7 cellular contexts compared by ENCODE assay signal in genomic region chr9:128275198-128276007, GRCh38. TPM values are rescaled to one million over a fixed set of nuclear protein-coding genes. Genes with fewer than 3 reads are reported as not detected.
DNase-seq lines count a peak whose midpoint lies in the region; ATAC-seq and TF ChIP-seq lines count a peak whose summit lies in the region.

Gene GOLGA2, minus strand, starts transcription at chr9:128276007. Its CDS starts 31 bp downstream, at chr9:128275976.

- no peak for TF ChIP-seq CTCF in GM10266 (IDR thresholded peaks at IDR 0.05; ENCODE audit: control insufficient read depth, insufficient read depth, low read depth, missing control alignments)
- TF ChIP-seq CTCF in HL-60 (IDR thresholded peaks at IDR 0.05; ENCODE audit: insufficient read depth, low read length) = no peak
- TF ChIP-seq CTCF in osteoblast (IDR thresholded peaks at IDR 0.05; ENCODE audit: extremely low read depth, low read depth, low read length) = no peak

- H3K79me2 ChIP-seq in osteoblast (ENCODE audit: insufficient read depth, low read length) = peaks cover 67% of the 10 kb centered on the region

- H2AFZ ChIP-seq in osteoblast (ENCODE audit: low read length) = peak within 1 kb of the TSS; percentile 96

- peak within 1 kb of the TSS; percentile 98 for H3K4me2 ChIP-seq in osteoblast (ENCODE audit: insufficient read depth, low read length)

- H3K9me3 ChIP-seq in osteoblast (ENCODE audit: low read depth, low read length) = no peaks in the 10 kb centered on the region

- H3K36me3 ChIP-seq in osteoblast (ENCODE audit: insufficient read depth, low read length) = peaks cover 32% of the 10 kb centered on the region

- H3K9me3 Mint-ChIP-seq in activated T-helper 17 cell treated with anti-CD3 and anti-CD28 coated beads, Interleukin-2, amount 50 U/mL, for 72 hours = no peaks in the 10 kb centered on the region

- H3K27ac Mint-ChIP-seq in activated T-helper 17 cell treated with anti-CD3 and anti-CD28 coated beads, Interleukin-2, amount 50 U/mL, for 72 hours = peak within 1 kb of the TSS; percentile 100

- H3K4me1 Mint-ChIP-seq in activated T-helper 17 cell treated with anti-CD3 and anti-CD28 coated beads, Interleukin-2, amount 50 U/mL, for 72 hours = peaks cover 27% of the 10 kb centered on the region

- H3K4me1 ChIP-seq in osteoblast (ENCODE audit: insufficient read depth, low read length) = peaks cover 22% of the 10 kb centered on the region

- peak within 1 kb of the TSS; percentile 96 for H3K4me3 ChIP-seq in HL-60 (replicated peaks; ENCODE audit: insufficient read depth, low read length)
- peak within 1 kb of the TSS; percentile 79 for H3K4me3 ChIP-seq in osteoblast (ENCODE audit: insufficient read depth, low read length)

- peak; percentile 40 for ATAC-seq in GM21381 (IDR thresholded peaks at IDR 0.05; ENCODE audit: unreplicated experiment)
- peak; percentile 68 for ATAC-seq in activated T-helper 17 cell treated with anti-CD3 and anti-CD28 coated beads, Interleukin-2, amount 50 U/mL, for 72 hours (replicated peaks)

- DNase-seq in GM10266 (ENCODE audit: extremely low spot score) = peak; percentile 81
- peak in 1 of 2 experiments; percentile 37 for DNase-seq in HL-60 (ENCODE audit: low read depth in 1 of 2, low spot score in 1 of 2)
- DNase-seq in glomerular visceral epithelial cell (ENCODE audit: extremely low spot score) = peak; percentile 22
- peak; percentile 95 for DNase-seq in osteoblast (ENCODE audit: insufficient read length, low spot score, missing footprints)
- no peak for DNase-seq in superior temporal gyrus (ENCODE audit: extremely low spot score)

- H3K4me3 Mint-ChIP-seq in activated T-helper 17 cell treated with anti-CD3 and anti-CD28 coated beads, Interleukin-2, amount 50 U/mL, for 72 hours = peak within 1 kb of the TSS; percentile 99

- H3K27me3 ChIP-seq in HL-60 (ENCODE audit: insufficient read depth, poor library complexity, severe bottlenecking) (no peaks in the 10 kb centered on the region), osteoblast (ENCODE audit: insufficient read depth, low read length) (no peaks in the 10 kb centered on the region)

- H3K36me3 Mint-ChIP-seq in activated T-helper 17 cell treated with anti-CD3 and anti-CD28 coated beads, Interleukin-2, amount 50 U/mL, for 72 hours (ENCODE audit: low read depth) = peaks cover 51% of the 10 kb centered on the region

- H3K27ac ChIP-seq in HL-60 (replicated peaks) = peak within 1 kb of the TSS; percentile 66
- H3K27ac ChIP-seq in osteoblast (ENCODE audit: low read depth, low read length) = peak within 1 kb of the TSS; percentile 88

- peaks cover 41% of the 10 kb centered on the region for H4K20me1 ChIP-seq in osteoblast (ENCODE audit: insufficient read depth, low read length)

- H3K27me3 Mint-ChIP-seq in activated T-helper 17 cell treated with anti-CD3 and anti-CD28 coated beads, Interleukin-2, amount 50 U/mL, for 72 hours = no peaks in the 10 kb centered on the region

RNA-seq across cellular contexts. Expression of gene GOLGA2, which starts in this region (rescaled TPM):
- total RNA-seq in activated T-helper 17 cell treated with anti-CD3 and anti-CD28 coated beads, Interleukin-2, amount 50 U/mL, for 72 hours = 10 to 100 TPM; 31.2 to 60.0 TPM
- total RNA-seq in osteoblast = 121 and 137 TPM in 2 replicates
